Comparison of ENCODE assay signal across 28 cellular contexts in genomic region chr12:47791351-47791746, GRCh38.
"Had no signal": no experiment of that assay in that cellular context is flagged by ENCODE, and none has a peak within 500 bp of the region (broad histone marks: within the 10 kb centered on the region; RNA-seq: fewer than 3 reads in every experiment).

No MANE protein-coding gene starts in this region.

- H3K4me1 ChIP-seq: pancreas, upper lobe of right lung had no signal

- H3K4me1 Mint-ChIP-seq: brain, memory B cell had no signal

- H3K27ac Mint-ChIP-seq: activated naive CD8-positive, alpha-beta T cell; stimulated activated naive CD8-positive, alpha-beta T cell treated with anti-CD3 and anti-CD28 coated beads, Interleukin-15, Interleukin-2, amounts not matched to agents 100 ng/mL and 50 ng/mL, for 24 hours; T-helper 1 cell treated with Interleukin-12 subunit alpha and Interleukin-12 subunit beta and Interleukin-4 antibody, amounts not matched to agents 30 μg/mL and 1 μg/mL, for 36 hours had no signal

- H3K4me3 Mint-ChIP-seq: activated CD8-positive, alpha-beta T cell treated with anti-CD3 and anti-CD28 coated beads for 36 hours; activated naive CD8-positive, alpha-beta T cell; activated T-helper 1 cell treated with anti-CD3 and anti-CD28 coated beads, Interleukin-12 subunit alpha, Interleukin-12 subunit beta, Interleukin-2, Interleukin-4 antibody, amounts not matched to agents 30 ng/mL and 10 ng/mL and 1 ng/mL, durations not matched to agents 14 hours and 24 hours and 36 hours; brain; memory B cell; naive thymus-derived CD4-positive, alpha-beta T cell; stimulated activated naive CD8-positive, alpha-beta T cell treated with anti-CD3 and anti-CD28 coated beads, Interleukin-15, Interleukin-2, amounts not matched to agents 100 ng/mL and 50 ng/mL, for 24 hours; T-helper 1 cell treated with Interleukin-12 subunit alpha and Interleukin-12 subunit beta and Interleukin-4 antibody, amounts not matched to agents 30 μg/mL and 1 μg/mL, for 36 hours had no signal

- H3K9me3 Mint-ChIP-seq: activated CD8-positive, alpha-beta T cell treated with anti-CD3 and anti-CD28 coated beads for 36 hours; activated T-helper 1 cell treated with anti-CD3 and anti-CD28 coated beads, Interleukin-12 subunit alpha, Interleukin-12 subunit beta, Interleukin-2, Interleukin-4 antibody, amounts not matched to agents 30 ng/mL and 10 ng/mL and 1 ng/mL, durations not matched to agents 14 hours and 24 hours and 36 hours; brain; memory B cell; naive thymus-derived CD4-positive, alpha-beta T cell; stimulated activated naive CD8-positive, alpha-beta T cell treated with anti-CD3 and anti-CD28 coated beads, Interleukin-15, Interleukin-2, amounts not matched to agents 100 ng/mL and 50 ng/mL, for 24 hours; T-helper 1 cell treated with Interleukin-12 subunit alpha and Interleukin-12 subunit beta and Interleukin-4 antibody, amounts not matched to agents 30 μg/mL and 1 μg/mL, for 36 hours had no signal

- H3K27ac ChIP-seq: cardiac muscle cell, hepatocyte, pancreas, psoas muscle, upper lobe of right lung, WERI-Rb-1 had no signal

- DNase-seq: activated CD4-positive, alpha-beta T cell treated with anti-CD3 and anti-CD28 coated beads for 48 hours; activated CD8-positive, alpha-beta T cell treated with anti-CD3 and anti-CD28 coated beads for 36 hours; activated gamma-delta T cell; dorsolateral prefrontal cortex; effector memory CD4-positive, alpha-beta T cell; islet precursor cell; left cardiac atrium; midbrain; naive thymus-derived CD4-positive, alpha-beta T cell; nucleus accumbens; substantia nigra; SW 1271; T1000; upper lobe of right lung; WERI-Rb-1 had no signal

- ATAC-seq: activated CD4-positive, CD25-positive, alpha-beta regulatory T cell treated with anti-CD3 and anti-CD28 coated beads, Interleukin-2, amount 50 U/mL, for 24 hours; activated CD8-positive, alpha-beta T cell treated with anti-CD3 and anti-CD28 coated beads for 36 hours; left cardiac atrium; naive thymus-derived CD4-positive, alpha-beta T cell; pancreas; psoas muscle; upper lobe of right lung had no signal

- H3K4me3 ChIP-seq: ascending aorta, cardiac muscle cell, coronary artery, dorsolateral prefrontal cortex, hepatocyte, pancreas, psoas muscle, upper lobe of right lung had no signal

- H3K27me3 ChIP-seq: ascending aorta, cardiac muscle cell, dorsolateral prefrontal cortex, hepatocyte, pancreas, upper lobe of right lung had no signal

- H3K9me3 ChIP-seq: ascending aorta, pancreas, psoas muscle, upper lobe of right lung had no signal

- H3K27me3 Mint-ChIP-seq: activated CD8-positive, alpha-beta T cell treated with anti-CD3 and anti-CD28 coated beads for 36 hours; activated naive CD8-positive, alpha-beta T cell; brain; memory B cell; naive thymus-derived CD4-positive, alpha-beta T cell; stimulated activated naive CD8-positive, alpha-beta T cell treated with anti-CD3 and anti-CD28 coated beads, Interleukin-15, Interleukin-2, amounts not matched to agents 100 ng/mL and 50 ng/mL, for 24 hours had no signal
